ENCODE assay signal across 18 cellular contexts in the genomic region with DNA sequence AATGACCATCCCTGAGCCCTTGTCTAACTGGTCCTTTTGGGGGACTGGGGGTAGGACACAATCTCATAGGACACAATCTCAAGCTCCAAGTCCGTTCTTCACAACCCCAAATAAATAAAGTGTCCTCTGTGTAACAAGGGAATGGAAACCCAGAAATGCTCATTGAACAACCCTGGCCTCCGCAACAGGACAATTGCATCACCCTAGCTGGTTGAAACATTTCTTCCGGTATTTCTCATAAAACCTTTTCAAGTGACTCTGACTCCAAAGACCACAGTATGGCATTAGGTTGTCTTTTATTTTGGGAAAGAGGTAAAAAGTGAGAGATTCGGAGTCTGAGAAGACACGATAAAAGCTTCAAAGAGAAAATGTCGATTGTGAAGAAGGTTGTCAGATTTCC.
"Had no signal": no experiment of that assay in that cellular context is flagged by ENCODE, and none has a peak within 500 bp of the region (broad histone marks: within the 10 kb centered on the region; RNA-seq: fewer than 3 reads in every experiment).

No MANE protein-coding gene starts in this region.

- DNase-seq: activated CD4-positive, alpha-beta T cell treated with anti-CD3 and anti-CD28 coated beads, Interleukin-2, amount 50 U/mL, for 1 hour; activated CD4-positive, CD25-positive, alpha-beta regulatory T cell; activated CD8-positive, alpha-beta memory T cell treated with anti-CD3 and anti-CD28 coated beads for 24 hours; activated naive CD4-positive, alpha-beta T cell; activated naive CD8-positive, alpha-beta T cell treated with anti-CD3 and anti-CD28 coated beads, Interleukin-2, amount 10 ng/mL, durations not matched to agents 7 days and 5 days; anterior cingulate cortex; left lung; mucosa of descending colon; naive thymus-derived CD4-positive, alpha-beta T cell; retina; stimulated activated CD4-positive, alpha-beta T cell treated with anti-CD3 and anti-CD28 coated beads, Interleukin-2, amount 100 ng/mL, for 48 hours; SW 1271; trophoblast cell had no signal

- H3K4me3 Mint-ChIP-seq: activated naive CD8-positive, alpha-beta T cell treated with anti-CD3 and anti-CD28 coated beads, Interleukin-2, amount 10 ng/mL, durations not matched to agents 7 days and 5 days; naive thymus-derived CD4-positive, alpha-beta T cell; stimulated activated memory B cell treated with anti-CD40 and anti-IgM and Interleukin-4, amounts not matched to agents 10 μg/mL and 1 μg/mL and 100 μg/mL, for 72 hours; T-helper 2 cell treated with Interferon-gamma antibody and Interleukin-4, amounts not matched to agents 5 μg/mL and 100 μg/mL, for 36 hours had no signal

- H3K36me3 ChIP-seq: gastroesophageal sphincter, left lung had no signal

- H3K4me3 ChIP-seq: gastroesophageal sphincter, left lung, mucosa of descending colon had no signal

- H3K27ac ChIP-seq: gastroesophageal sphincter, left lung had no signal

- H3K9me3 Mint-ChIP-seq: activated naive CD8-positive, alpha-beta T cell treated with anti-CD3 and anti-CD28 coated beads, Interleukin-2, amount 10 ng/mL, durations not matched to agents 7 days and 5 days; T-helper 2 cell treated with Interferon-gamma antibody and Interleukin-4, amounts not matched to agents 5 μg/mL and 100 μg/mL, for 36 hours had no signal

- ATAC-seq: gastroesophageal sphincter; left lung; mucosa of descending colon; naive thymus-derived CD4-positive, alpha-beta T cell; stimulated activated memory B cell treated with anti-CD40 and anti-IgM and Interleukin-4, amounts not matched to agents 10 μg/mL and 1 μg/mL and 100 μg/mL, for 72 hours had no signal

- H3K4me1 Mint-ChIP-seq: activated naive CD8-positive, alpha-beta T cell treated with anti-CD3 and anti-CD28 coated beads, Interleukin-2, amount 10 ng/mL, durations not matched to agents 7 days and 5 days; naive thymus-derived CD4-positive, alpha-beta T cell; stimulated activated memory B cell treated with anti-CD40 and anti-IgM and Interleukin-4, amounts not matched to agents 10 μg/mL and 1 μg/mL and 100 μg/mL, for 72 hours had no signal

- FAIRE-seq: endometrium, islet of Langerhans had no signal

- H3K27me3 Mint-ChIP-seq: stimulated activated memory B cell treated with anti-CD40 and anti-IgM and Interleukin-4, amounts not matched to agents 10 μg/mL and 1 μg/mL and 100 μg/mL, for 72 hours had no signal

- H3K9me3 ChIP-seq: gastroesophageal sphincter, left lung, mucosa of descending colon had no signal

- H3K36me3 Mint-ChIP-seq: activated naive CD8-positive, alpha-beta T cell treated with anti-CD3 and anti-CD28 coated beads, Interleukin-2, amount 10 ng/mL, durations not matched to agents 7 days and 5 days; naive thymus-derived CD4-positive, alpha-beta T cell; stimulated activated memory B cell treated with anti-CD40 and anti-IgM and Interleukin-4, amounts not matched to agents 10 μg/mL and 1 μg/mL and 100 μg/mL, for 72 hours had no signal

- H3K4me1 ChIP-seq: left lung had no signal

- H3K27ac Mint-ChIP-seq: activated naive CD8-positive, alpha-beta T cell treated with anti-CD3 and anti-CD28 coated beads, Interleukin-2, amount 10 ng/mL, durations not matched to agents 7 days and 5 days; naive thymus-derived CD4-positive, alpha-beta T cell; stimulated activated memory B cell treated with anti-CD40 and anti-IgM and Interleukin-4, amounts not matched to agents 10 μg/mL and 1 μg/mL and 100 μg/mL, for 72 hours; T-helper 2 cell treated with Interferon-gamma antibody and Interleukin-4, amounts not matched to agents 5 μg/mL and 100 μg/mL, for 36 hours had no signal
